15 cellular contexts compared by ENCODE assay signal in genomic region chr12:71558445-71558844, GRCh38.
"Had no signal": no experiment of that assay in that cellular context is flagged by ENCODE, and none has a peak within 500 bp of the region (broad histone marks: within the 10 kb centered on the region; RNA-seq: fewer than 3 reads in every experiment).

No MANE protein-coding gene starts in this region.

- H3K4me3 ChIP-seq: lower lobe of right lung, prostate gland, testis, upper lobe of left lung had no signal

- DNase-seq: activated CD4-positive, alpha-beta T cell treated with anti-CD3 and anti-CD28 coated beads for 48 hours; activated CD8-positive, alpha-beta memory T cell treated with anti-CD3 and anti-CD28 coated beads, Interleukin-2, amount 50 U/mL, for 4 hours; activated CD8-positive, alpha-beta T cell treated with anti-CD3 and anti-CD28 coated beads for 36 hours; activated effector memory CD4-positive, alpha-beta T cell treated with anti-CD3 and anti-CD28 coated beads, Interleukin-2, amount 50 U/mL, for 16 hours; activated T-cell treated with anti-CD3 and anti-CD28 coated beads, Interleukin-2, amount 50 U/mL, for 48 hours; amygdala; effector memory CD4-positive, alpha-beta T cell; left colon; lower lobe of right lung; right cardiac atrium; small intestine; upper lobe of left lung had no signal

- ATAC-seq: activated CD8-positive, alpha-beta T cell treated with anti-CD3 and anti-CD28 coated beads for 36 hours; activated naive CD4-positive, alpha-beta T cell treated with anti-CD3 and anti-CD28 coated beads, Interleukin-2, amount 50 U/mL, for 72 hours; left colon; lower lobe of right lung; right cardiac atrium had no signal

- H3K27ac ChIP-seq: lower lobe of right lung, prostate gland, testis, upper lobe of left lung had no signal
